ENCODE assay signal across 22 cellular contexts in the genomic region with DNA sequence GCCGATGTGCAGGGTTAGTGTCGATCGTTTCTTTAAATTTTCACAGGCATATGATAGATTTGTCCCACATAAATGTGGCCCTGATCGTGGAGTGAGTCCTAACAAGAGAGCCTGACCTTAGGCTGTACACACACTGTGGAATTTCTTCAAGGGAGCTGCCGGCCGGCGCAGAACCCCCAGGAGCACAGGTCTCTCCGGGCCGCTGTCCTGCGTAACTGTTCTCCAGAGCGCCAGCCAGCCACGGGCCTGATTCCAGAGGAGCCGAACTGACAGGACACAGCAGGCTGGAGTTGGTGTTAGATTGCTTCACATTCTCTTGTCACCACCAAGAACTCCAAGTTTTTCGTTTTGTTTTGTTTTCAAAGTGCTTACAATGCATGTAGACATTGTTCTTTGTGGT. TPM values are rescaled to one million over a fixed set of nuclear protein-coding genes. Genes with fewer than 3 reads are reported as not detected.
"Had no signal": no experiment of that assay in that cellular context is flagged by ENCODE, and none has a peak within 500 bp of the region (broad histone marks: within the 10 kb centered on the region; RNA-seq: fewer than 3 reads in every experiment).

No MANE protein-coding gene starts in this region.

- H3K4me3 ChIP-seq: cardiac muscle cell, MG63, Peyer's patch had no signal

- H3K27me3 ChIP-seq: brain microvascular endothelial cell, cardiac muscle cell, MG63, Peyer's patch had no signal

- H3K4me3 Mint-ChIP-seq: activated CD8-positive, alpha-beta T cell treated with anti-CD3 and anti-CD28 coated beads, Interleukin-2, amount 10 ng/mL, durations not matched to agents 7 days and 5 days; activated naive CD8-positive, alpha-beta T cell; T-helper 1 cell treated with Interleukin-12 subunit alpha and Interleukin-12 subunit beta and Interleukin-4 antibody, amounts not matched to agents 30 μg/mL and 1 μg/mL, for 36 hours; WTC11 had no signal

- DNase-seq: activated CD4-positive, alpha-beta T cell treated with anti-CD3 and anti-CD28 coated beads for 48 hours; activated CD4-positive, alpha-beta T cell treated with anti-CD3 and anti-CD28 coated beads, Interleukin-2, amount 50 U/mL, for 4 hours; activated CD4-positive, CD25-positive, alpha-beta regulatory T cell treated with anti-CD3 and anti-CD28 coated beads, Interleukin-2, amount 50 U/mL, for 72 hours; activated CD8-positive, alpha-beta memory T cell treated with anti-CD3 and anti-CD28 coated beads, Interleukin-2, amount 50 U/mL, for 48 hours; activated CD8-positive, alpha-beta T cell treated with anti-CD3 and anti-CD28 coated beads, Interleukin-2, amount 10 ng/mL, durations not matched to agents 7 days and 5 days; activated T-cell treated with anti-CD3 and anti-CD28 coated beads, Interleukin-2, amount 50 U/mL, for 1 hour; brain microvascular endothelial cell; MG63; MV-4-11; NCI-H1092 treated with DMSO at 0.1 percent for 48 hours; NCI-H1417 treated with DMSO at 0.1 percent for 48 hours; NCI-H187; NCI-H2081; NCI-H446; NCI-H524; SHP77 treated with DMSO at 0.1 percent for 48 hours had no signal

- H3K9me3 Mint-ChIP-seq: T-helper 1 cell treated with Interleukin-12 subunit alpha and Interleukin-12 subunit beta and Interleukin-4 antibody, amounts not matched to agents 30 μg/mL and 1 μg/mL, for 36 hours; WTC11 had no signal

- H3K4me1 ChIP-seq: Peyer's patch had no signal

- ATAC-seq: activated CD8-positive, alpha-beta T cell treated with anti-CD3 and anti-CD28 coated beads, Interleukin-2, amount 10 ng/mL, durations not matched to agents 7 days and 5 days; WTC11 had no signal

- H3K9me3 ChIP-seq: MG63, Peyer's patch had no signal

- H3K27me3 Mint-ChIP-seq: activated naive CD8-positive, alpha-beta T cell had no signal

- H3K27ac ChIP-seq: brain microvascular endothelial cell, cardiac muscle cell, Peyer's patch, RWPE1 had no signal

- H3K27ac Mint-ChIP-seq: activated CD8-positive, alpha-beta T cell treated with anti-CD3 and anti-CD28 coated beads, Interleukin-2, amount 10 ng/mL, durations not matched to agents 7 days and 5 days; activated naive CD8-positive, alpha-beta T cell; WTC11 had no signal

- H3K36me3 ChIP-seq: MG63 had no signal

RNA-seq across cellular contexts. Expression of gene SHH, which starts 37.3 kb away (rescaled TPM):
- total RNA-seq: cardiac muscle cell had no signal
- polyA plus RNA-seq: cardiac muscle cell had no signal
